In the genomic region with DNA sequence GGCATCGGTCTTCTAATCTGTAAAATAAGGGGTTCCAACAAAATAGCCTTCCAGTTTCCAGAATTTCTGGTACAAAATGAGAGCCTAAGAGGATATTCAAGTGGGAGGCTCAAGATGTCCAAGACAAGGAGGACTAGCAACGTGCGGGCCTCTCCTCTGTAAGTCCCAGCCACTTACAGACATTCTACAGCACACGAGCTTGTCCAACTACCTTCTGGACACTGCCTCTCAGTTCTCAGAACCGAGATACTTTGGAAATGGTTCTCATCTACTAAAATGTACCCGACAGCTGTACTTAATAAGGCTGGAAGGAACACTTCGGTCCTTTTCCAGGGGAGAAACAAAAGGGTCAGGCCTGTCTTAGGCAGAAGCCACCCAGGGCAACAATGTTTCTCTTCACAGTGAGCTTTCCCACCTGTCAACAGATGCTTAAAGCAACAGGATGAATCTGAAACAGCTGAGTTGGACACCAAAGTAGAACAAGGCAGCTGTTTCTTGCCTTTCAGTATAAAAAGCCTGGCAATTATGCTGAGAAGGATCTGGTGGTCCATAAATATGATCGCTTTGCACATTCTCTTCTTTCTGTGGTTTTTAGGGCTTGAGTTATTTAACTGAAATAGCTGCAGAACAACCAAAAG, we compare ENCODE assay signal across 28 cellular contexts.
"Had no signal": no experiment of that assay in that cellular context is flagged by ENCODE, and none has a peak within 500 bp of the region (broad histone marks: within the 10 kb centered on the region; RNA-seq: fewer than 3 reads in every experiment).

No MANE protein-coding gene starts in this region.

- H3K79me2 ChIP-seq: parathyroid adenoma had no signal

- H3K27ac ChIP-seq: breast epithelium, left lung, parathyroid adenoma, thoracic aorta, upper lobe of left lung had no signal

- H3K9me3 Mint-ChIP-seq: activated naive CD4-positive, alpha-beta T cell treated with anti-CD3 and anti-CD28 coated beads, Interleukin-2, amount 10 ng/mL, durations not matched to agents 7 days and 5 days; activated naive CD8-positive, alpha-beta T cell treated with anti-CD3 and anti-CD28 coated beads, Interleukin-2, amount 10 ng/mL, durations not matched to agents 7 days and 5 days; activated T-helper 1 cell treated with anti-CD3 and anti-CD28 coated beads, Interleukin-12 subunit alpha, Interleukin-12 subunit beta, Interleukin-2, Interleukin-4 antibody, amounts not matched to agents 30 ng/mL and 10 ng/mL and 1 ng/mL, durations not matched to agents 14 hours and 24 hours and 36 hours; central memory CD8-positive, alpha-beta T cell; dendritic cell treated with granulocyte-macrophage colony-stimulating factor and Interleukin-4, amounts not matched to agents 40 ng/mL and 50 ng/mL, for 4 days; endodermal cell; neural crest cell had no signal

- H3K9me3 ChIP-seq: breast epithelium, heart right ventricle, left lung, thoracic aorta, upper lobe of left lung had no signal

- H3K4me1 Mint-ChIP-seq: activated CD4-positive, alpha-beta T cell treated with anti-CD3 and anti-CD28 coated beads for 36 hours; activated naive CD4-positive, alpha-beta T cell treated with anti-CD3 and anti-CD28 coated beads, Interleukin-2, amount 10 ng/mL, durations not matched to agents 7 days and 5 days; activated naive CD8-positive, alpha-beta T cell treated with anti-CD3 and anti-CD28 coated beads, Interleukin-2, amount 10 ng/mL, durations not matched to agents 7 days and 5 days; central memory CD8-positive, alpha-beta T cell; naive B cell had no signal

- H3K36me3 Mint-ChIP-seq: activated naive CD4-positive, alpha-beta T cell treated with anti-CD3 and anti-CD28 coated beads, Interleukin-2, amount 10 ng/mL, durations not matched to agents 7 days and 5 days; activated naive CD8-positive, alpha-beta T cell treated with anti-CD3 and anti-CD28 coated beads, Interleukin-2, amount 10 ng/mL, durations not matched to agents 7 days and 5 days; naive B cell had no signal

- H3K4me3 ChIP-seq: breast epithelium, heart right ventricle, left lung, lung, thoracic aorta, upper lobe of left lung had no signal

- H2AFZ ChIP-seq: parathyroid adenoma had no signal

- H3K36me3 ChIP-seq: breast epithelium, heart right ventricle, left lung, thoracic aorta, upper lobe of left lung had no signal

- H3K4me1 ChIP-seq: breast epithelium, heart right ventricle, left lung, parathyroid adenoma, upper lobe of left lung had no signal

- ATAC-seq: activated CD4-positive, alpha-beta T cell treated with anti-CD3 and anti-CD28 coated beads for 36 hours; esophagus mucosa; left lung; right cardiac atrium had no signal

- DNase-seq: activated CD4-positive, alpha-beta T cell treated with anti-CD3 and anti-CD28 coated beads for 36 hours; activated CD4-positive, alpha-beta T cell treated with anti-CD3 and anti-CD28 coated beads, Interleukin-2, amount 50 U/mL, for 48 hours; activated CD4-positive, CD25-positive, alpha-beta regulatory T cell; activated CD8-positive, alpha-beta memory T cell treated with anti-CD3 and anti-CD28 coated beads for 24 hours; activated gamma-delta T cell; activated naive CD4-positive, alpha-beta T cell treated with anti-CD3 and anti-CD28 coated beads, Interleukin-2, amount 10 ng/mL, durations not matched to agents 7 days and 5 days; activated naive CD8-positive, alpha-beta T cell treated with anti-CD3 and anti-CD28 coated beads, Interleukin-2, amount 10 ng/mL, durations not matched to agents 7 days and 5 days; amniotic stem cell; endodermal cell; foreskin fibroblast; heart right ventricle; left lung; mesendoderm; naive B cell; occipital lobe; right cardiac atrium; stimulated activated CD4-positive, alpha-beta T cell treated with anti-CD3 and anti-CD28 coated beads, Interleukin-2, amount 100 ng/mL, for 48 hours; stimulated activated naive CD4-positive, alpha-beta T cell treated with Interleukin-2 at 50 U/mL for 16 hours; upper lobe of left lung had no signal

- H3K27ac Mint-ChIP-seq: activated CD4-positive, alpha-beta T cell treated with anti-CD3 and anti-CD28 coated beads for 36 hours; activated naive CD4-positive, alpha-beta T cell treated with anti-CD3 and anti-CD28 coated beads, Interleukin-2, amount 10 ng/mL, durations not matched to agents 7 days and 5 days; activated naive CD8-positive, alpha-beta T cell treated with anti-CD3 and anti-CD28 coated beads, Interleukin-2, amount 10 ng/mL, durations not matched to agents 7 days and 5 days; activated T-helper 1 cell treated with anti-CD3 and anti-CD28 coated beads, Interleukin-12 subunit alpha, Interleukin-12 subunit beta, Interleukin-2, Interleukin-4 antibody, amounts not matched to agents 30 ng/mL and 10 ng/mL and 1 ng/mL, durations not matched to agents 14 hours and 24 hours and 36 hours; dendritic cell treated with granulocyte-macrophage colony-stimulating factor and Interleukin-4, amounts not matched to agents 40 ng/mL and 50 ng/mL, for 4 days; endodermal cell; naive B cell had no signal

- H3K4me3 Mint-ChIP-seq: activated CD4-positive, alpha-beta T cell treated with anti-CD3 and anti-CD28 coated beads for 36 hours; activated naive CD4-positive, alpha-beta T cell treated with anti-CD3 and anti-CD28 coated beads, Interleukin-2, amount 10 ng/mL, durations not matched to agents 7 days and 5 days; activated naive CD8-positive, alpha-beta T cell treated with anti-CD3 and anti-CD28 coated beads, Interleukin-2, amount 10 ng/mL, durations not matched to agents 7 days and 5 days; activated T-helper 1 cell treated with anti-CD3 and anti-CD28 coated beads, Interleukin-12 subunit alpha, Interleukin-12 subunit beta, Interleukin-2, Interleukin-4 antibody, amounts not matched to agents 30 ng/mL and 10 ng/mL and 1 ng/mL, durations not matched to agents 14 hours and 24 hours and 36 hours; central memory CD8-positive, alpha-beta T cell; dendritic cell treated with granulocyte-macrophage colony-stimulating factor and Interleukin-4, amounts not matched to agents 40 ng/mL and 50 ng/mL, for 4 days; endodermal cell; naive B cell; neural crest cell had no signal

- H3K27me3 ChIP-seq: upper lobe of left lung had no signal

- H3K9ac ChIP-seq: parathyroid adenoma had no signal

- H3K27me3 Mint-ChIP-seq: activated CD4-positive, alpha-beta T cell treated with anti-CD3 and anti-CD28 coated beads for 36 hours; activated naive CD8-positive, alpha-beta T cell treated with anti-CD3 and anti-CD28 coated beads, Interleukin-2, amount 10 ng/mL, durations not matched to agents 7 days and 5 days; central memory CD8-positive, alpha-beta T cell; dendritic cell treated with granulocyte-macrophage colony-stimulating factor and Interleukin-4, amounts not matched to agents 40 ng/mL and 50 ng/mL, for 4 days had no signal
